ENCODE assay signal across 8 cellular contexts in genomic region chr6:57221936-57222683, GRCh38. TPM values are rescaled to one million over a fixed set of nuclear protein-coding genes. Genes with fewer than 3 reads are reported as not detected.
DNase-seq lines count a peak whose midpoint lies in the region; ATAC-seq and TF ChIP-seq lines count a peak whose summit lies in the region.

Gene RAB23, minus strand, starts transcription at chr6:57222307. Its CDS starts 11,927 bp downstream, at chr6:57210380.

- peak within 1 kb of the TSS; percentile 94 for H3K4me3 ChIP-seq in fibroblast of villous mesenchyme (ENCODE audit: low read depth, low read length)
- peak within 1 kb of the TSS; percentile 85 for H3K4me3 ChIP-seq in neural cell (ENCODE audit: low read length)

- H3K79me2 ChIP-seq in neural cell (replicated peaks; ENCODE audit: insufficient read depth, low read length) = peaks cover 34% of the 10 kb centered on the region

- no peak for TF ChIP-seq EP300 in neural cell (conservative IDR thresholded peaks at IDR 0.05; ENCODE audit: poor library complexity, severe bottlenecking)

- TF ChIP-seq CTCF in RWPE1 (conservative IDR thresholded peaks at IDR 0.05; ENCODE audit: low read depth) = no peak
- TF ChIP-seq CTCF in fibroblast of villous mesenchyme (IDR thresholded peaks at IDR 0.05; ENCODE audit: insufficient read depth, low read depth, low read length) = no peak
- TF ChIP-seq CTCF in neural cell (IDR thresholded peaks at IDR 0.05; ENCODE audit: poor library complexity, severe bottlenecking) = peak; percentile 42

- no peaks in the 10 kb centered on the region for H3K9me2 ChIP-seq in neural cell (ENCODE audit: insufficient read depth, low read length)

- H3K9me3 ChIP-seq in ES-I3 (ENCODE audit: control insufficient read depth, insufficient read depth, low read length) (no peaks in the 10 kb centered on the region), neural cell (ENCODE audit: low read length) (no peaks in the 10 kb centered on the region)

- ATAC-seq in stimulated activated naive CD8-positive, alpha-beta T cell treated with anti-CD3 and anti-CD28 coated beads, Interleukin-15, amount 100 ng/mL, for 72 hours = peak; percentile 90

- H3K4me3 Mint-ChIP-seq in stimulated activated naive CD8-positive, alpha-beta T cell treated with anti-CD3 and anti-CD28 coated beads, Interleukin-15, amount 100 ng/mL, for 72 hours = peak within 1 kb of the TSS; percentile 94 to 96

- no peaks in the 10 kb centered on the region for H4K20me1 ChIP-seq in neural cell (ENCODE audit: insufficient read depth)

- peaks cover 32% of the 10 kb centered on the region for H3K4me1 Mint-ChIP-seq in stimulated activated naive CD8-positive, alpha-beta T cell treated with anti-CD3 and anti-CD28 coated beads, Interleukin-15, amount 100 ng/mL, for 72 hours

- peak within 1 kb of the TSS; percentile 96 for H3K9ac ChIP-seq in ES-I3 (ENCODE audit: low read depth, low read length)
- peak within 1 kb of the TSS; percentile 67 for H3K9ac ChIP-seq in neural cell (ENCODE audit: low read length)

- no peak for TF ChIP-seq RAD21 in neural cell (conservative IDR thresholded peaks at IDR 0.05)

- DNase-seq in GOT3 (lab: John Stamatoyannopoulos, UW) (peak; percentile 64), Kasumi-1 (lab: John Stamatoyannopoulos, UW) (peak; percentile 65), RWPE1 (ENCODE audit: low spot score) (peak; percentile 90), activated gamma-delta T cell (lab: John Stamatoyannopoulos, UW) (peak; percentile 71), fibroblast of villous mesenchyme (ENCODE audit: low read depth) (peak; percentile 88)
- peak; percentile 86 to 87 for DNase-seq in stimulated activated naive CD8-positive, alpha-beta T cell treated with anti-CD3 and anti-CD28 coated beads, Interleukin-15, amount 100 ng/mL, for 72 hours

- peaks cover 31% of the 10 kb centered on the region for H3K27me3 Mint-ChIP-seq in stimulated activated naive CD8-positive, alpha-beta T cell treated with anti-CD3 and anti-CD28 coated beads, Interleukin-15, amount 100 ng/mL, for 72 hours

- no peaks in the 10 kb centered on the region for H3F3A ChIP-seq in neural cell (ENCODE audit: insufficient read depth, low read length, poor library complexity, severe bottlenecking)

- H3K9me3 Mint-ChIP-seq in stimulated activated naive CD8-positive, alpha-beta T cell treated with anti-CD3 and anti-CD28 coated beads, Interleukin-15, amount 100 ng/mL, for 72 hours = no peaks in the 10 kb centered on the region

- H3K36me3 ChIP-seq in ES-I3 (ENCODE audit: insufficient read depth, low read length) (no peaks in the 10 kb centered on the region), neural cell (ENCODE audit: insufficient read depth, low read length) (no peaks in the 10 kb centered on the region)

- peak within 1 kb of the TSS; percentile 79 to 81 for H3K27ac Mint-ChIP-seq in stimulated activated naive CD8-positive, alpha-beta T cell treated with anti-CD3 and anti-CD28 coated beads, Interleukin-15, amount 100 ng/mL, for 72 hours

- peak within 1 kb of the TSS; percentile 71 for H2AFZ ChIP-seq in neural cell (ENCODE audit: low read depth, low read length)

- H3K27me3 ChIP-seq in neural cell (ENCODE audit: insufficient read depth, low read depth, low read length) = no peaks in the 10 kb centered on the region

- peak within 1 kb of the TSS; percentile 95 for H3K27ac ChIP-seq in RWPE1
- H3K27ac ChIP-seq in neural cell (ENCODE audit: low read length) = peak within 1 kb of the TSS; percentile 40

- H3K4me2 ChIP-seq in neural cell (ENCODE audit: low read length) = peak within 1 kb of the TSS; percentile 86

- peaks cover 13% of the 10 kb centered on the region; the same call in 1 of the 2 replicates for H3K4me1 ChIP-seq in ES-I3 (ENCODE audit: insufficient read depth, low read length)

- POLR2A ChIA-PET in RWPE1 (lab: Yijun Ruan, JAX; ENCODE audit: low non-redundant PET) = interaction anchor here (0.8 to 1.1 kb wide), 2 partner anchors 92 to 95 kb away, joined by 3 to 4 read pairs; partner anchors contain the start of gene PRIM2

- CTCF ChIA-PET in RWPE1 (lab: Yijun Ruan, JAX) = interaction anchor here (0.6 to 1.2 kb wide), 6 partner anchors 10 to 318 kb away, joined by 3 to 6 read pairs (median 4); partner anchors contain the start of gene PRIM2

TF ChIP-seq in neural cell, 6 proteins besides CTCF, POLR2A, EP300 and RAD21:
- TF ChIP-seq SMC3 (conservative IDR thresholded peaks at IDR 0.05; ENCODE audit: poor library complexity) = no peak
- TF ChIP-seq POLR2AphosphoS5 (IDR thresholded peaks at IDR 0.05) = peak; percentile 59
- TF ChIP-seq, protein P1, sequence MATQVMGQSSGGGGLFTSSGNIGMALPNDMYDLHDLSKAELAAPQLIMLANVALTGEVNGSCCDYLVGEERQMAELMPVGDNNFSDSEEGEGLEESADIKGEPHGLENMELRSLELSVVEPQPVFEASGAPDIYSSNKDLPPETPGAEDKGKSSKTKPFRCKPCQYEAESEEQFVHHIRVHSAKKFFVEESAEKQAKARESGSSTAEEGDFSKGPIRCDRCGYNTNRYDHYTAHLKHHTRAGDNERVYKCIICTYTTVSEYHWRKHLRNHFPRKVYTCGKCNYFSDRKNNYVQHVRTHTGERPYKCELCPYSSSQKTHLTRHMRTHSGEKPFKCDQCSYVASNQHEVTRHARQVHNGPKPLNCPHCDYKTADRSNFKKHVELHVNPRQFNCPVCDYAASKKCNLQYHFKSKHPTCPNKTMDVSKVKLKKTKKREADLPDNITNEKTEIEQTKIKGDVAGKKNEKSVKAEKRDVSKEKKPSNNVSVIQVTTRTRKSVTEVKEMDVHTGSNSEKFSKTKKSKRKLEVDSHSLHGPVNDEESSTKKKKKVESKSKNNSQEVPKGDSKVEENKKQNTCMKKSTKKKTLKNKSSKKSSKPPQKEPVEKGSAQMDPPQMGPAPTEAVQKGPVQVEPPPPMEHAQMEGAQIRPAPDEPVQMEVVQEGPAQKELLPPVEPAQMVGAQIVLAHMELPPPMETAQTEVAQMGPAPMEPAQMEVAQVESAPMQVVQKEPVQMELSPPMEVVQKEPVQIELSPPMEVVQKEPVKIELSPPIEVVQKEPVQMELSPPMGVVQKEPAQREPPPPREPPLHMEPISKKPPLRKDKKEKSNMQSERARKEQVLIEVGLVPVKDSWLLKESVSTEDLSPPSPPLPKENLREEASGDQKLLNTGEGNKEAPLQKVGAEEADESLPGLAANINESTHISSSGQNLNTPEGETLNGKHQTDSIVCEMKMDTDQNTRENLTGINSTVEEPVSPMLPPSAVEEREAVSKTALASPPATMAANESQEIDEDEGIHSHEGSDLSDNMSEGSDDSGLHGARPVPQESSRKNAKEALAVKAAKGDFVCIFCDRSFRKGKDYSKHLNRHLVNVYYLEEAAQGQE (IDR thresholded peaks at IDR 0.05; ENCODE audit: borderline replicate concordance) = peak; percentile 35
- peak; percentile 58 for TF ChIP-seq MXI1 (conservative IDR thresholded peaks at IDR 0.05; ENCODE audit: poor library complexity, severe bottlenecking)
- TF ChIP-seq TAF1 (IDR thresholded peaks at IDR 0.05; ENCODE audit: low read depth) = no peak
- TF ChIP-seq EZH2 (IDR thresholded peaks at IDR 0.05; ENCODE audit: borderline replicate concordance, insufficient read depth, low read length, poor library complexity, severe bottlenecking) = no peak

RNA-seq across cellular contexts. Expression of gene RAB23, which starts in this region (rescaled TPM):
- total RNA-seq in fibroblast of villous mesenchyme = 58.7 and 63.5 TPM in 2 replicates
- polyA plus RNA-seq in neural cell = 11.7 and 14.5 TPM in 2 replicates
- 20.7 and 24.0 TPM in 2 replicates for polyA minus RNA-seq in neural cell

Comparison
In these comparisons a context has a peak if more than half of its experiments do, and no peak if none do; other contexts are left out.
1. Peak in every context shown above with its lines: DNase-seq, ATAC-seq, H3K4me3 ChIP-seq and H3K27ac ChIP-seq.